Comparison of ENCODE assay signal across 7 cellular contexts in genomic region chr12:91361864-91362263, GRCh38.
DNase-seq lines count a peak whose midpoint lies in the region; ATAC-seq and TF ChIP-seq lines count a peak whose summit lies in the region.

No MANE protein-coding gene starts in this region.

- H3K4me3 ChIP-seq in fibroblast of the aortic adventitia (ENCODE audit: low read depth, low read length) = no peak overlapping the region

- intact Hi-C loops in sciatic nerve (cut with DNase I) = no loop called here

- ATAC-seq in sciatic nerve (peak; percentile 56), GM18520 (IDR thresholded peaks at IDR 0.05; ENCODE audit: unreplicated experiment) (no peak)

- in situ Hi-C loops in KBM-7 (cut with MboI; ENCODE audit: low pct_unique_long_range_greater_than_20kb, low sequenced_read_pairs) = loop anchor here (25.0 kb wide), 1 partner anchor 375 kb away; no protein-coding TSS in a partner anchor

- DNase-seq in GM10266 (ENCODE audit: extremely low spot score) (peak; percentile 12), KBM-7 (peak; percentile 61), SK-N-DZ (ENCODE audit: low spot score) (peak; percentile 54), fibroblast of the aortic adventitia (ENCODE audit: low read depth) (peak; percentile 74), sciatic nerve (ENCODE audit: low spot score) (no peak)
- no peak for DNase-seq in activated T-cell treated with anti-CD3 and anti-CD28 coated beads, Interleukin-2, amount 50 U/mL, for 48 hours

- peak; percentile 30 for TF ChIP-seq CTCF in GM10266 (IDR thresholded peaks at IDR 0.05; ENCODE audit: control insufficient read depth, insufficient read depth, low read depth, missing control alignments)
- TF ChIP-seq CTCF in fibroblast of the aortic adventitia (IDR thresholded peaks at IDR 0.05; ENCODE audit: insufficient read depth, low read length) = peak; percentile 59

Comparison
In these comparisons a context has a peak if more than half of its experiments do, and no peak if none do; other contexts are left out.
1. DNase-seq: peak in GM10266 (single experiment), KBM-7 (single experiment), SK-N-DZ (single experiment) and fibroblast of the aortic adventitia (single experiment); none in sciatic nerve (single experiment) and activated T-cell treated with anti-CD3 and anti-CD28 coated beads, Interleukin-2, amount 50 U/mL, for 48 hours (0 of 2).